ENCODE assay signal across 6 cellular contexts in genomic region chr2:173093617-173094016, GRCh38. TPM values are rescaled to one million over a fixed set of nuclear protein-coding genes. Genes with fewer than 3 reads are reported as not detected.
DNase-seq lines count a peak whose midpoint lies in the region; ATAC-seq and TF ChIP-seq lines count a peak whose summit lies in the region.
"Not testable (repeated sequence)": the region's sequence is repeated elsewhere in the genome, so short reads cannot be mapped to it uniquely, and the experiment has no call there.

No MANE protein-coding gene starts in this region.

- in situ Hi-C loops in Panc1 (cut with HindIII; ENCODE audit: low pct_unique_long_range_greater_than_20kb, low sequenced_read_pairs); gastrocnemius medialis (cut with MboI; ENCODE audit: low sequenced_read_pairs in 4 of 4): not testable (repeated sequence)

- peaks cover 55% of the 10 kb centered on the region for H3K4me1 ChIP-seq in Panc1 (ENCODE audit: control insufficient read depth, insufficient read depth, low read length)
- peaks cover 23 to 75% (median 72%) of the 10 kb centered on the region in 4 donors for H3K4me1 ChIP-seq in esophagus muscularis mucosa
- peaks cover 79% of the 10 kb centered on the region for H3K4me1 ChIP-seq in left ventricle myocardium inferior
- peaks cover 52% of the 10 kb centered on the region for H3K4me1 ChIP-seq in psoas muscle
- H3K4me1 ChIP-seq in gastrocnemius medialis = peaks cover 71 to 76% of the 10 kb centered on the region in 2 donors
- H3K4me1 ChIP-seq in uterus = peaks cover 5 to 11% of the 10 kb centered on the region in 2 donors

- H3K27me3 ChIP-seq in Panc1 (ENCODE audit: control insufficient read depth, insufficient read depth, low read length); esophagus muscularis mucosa; left ventricle myocardium inferior (ENCODE audit: low read depth); psoas muscle (ENCODE audit: insufficient read depth in 3 of 3, low read length in 2 of 3); gastrocnemius medialis; uterus: not testable (repeated sequence)

- intact Hi-C loops in Panc1 (cut with micrococcal nuclease; ENCODE audit: unreplicated experiment) = loop anchor here (5.0 kb wide), 2 partner anchors 69 to 119 kb away; no protein-coding TSS in a partner anchor
- intact Hi-C loops in esophagus muscularis mucosa (cut with DNase I); uterus (cut with DNase I; ENCODE audit: low total_unique reads): not testable (repeated sequence)
- intact Hi-C loops in left ventricle myocardium inferior (cut with micrococcal nuclease) = loop anchor here (5.0 kb wide), 1 partner anchor 119 kb away; no protein-coding TSS in a partner anchor
- intact Hi-C loops in psoas muscle (cut with DNase I) = loop anchor here (5.0 kb wide), 2 partner anchors 59 to 119 kb away; no protein-coding TSS in a partner anchor
- intact Hi-C loops in gastrocnemius medialis (cut with DNase I; ENCODE audit: low total_unique reads) = loop anchor here (5.0 kb wide), 1 partner anchor 61 kb away; no protein-coding TSS in a partner anchor

- DNase-seq in Panc1 (ENCODE audit: low read depth, low spot score); esophagus muscularis mucosa (ENCODE audit: extremely low spot score); left ventricle myocardium inferior; psoas muscle; gastrocnemius medialis; uterus: not testable (repeated sequence)

- TF ChIP-seq POLR2A in esophagus muscularis mucosa (IDR thresholded peaks at IDR 0.05; ENCODE audit: low read depth); gastrocnemius medialis (IDR thresholded peaks at IDR 0.05); uterus (IDR thresholded peaks at IDR 0.05): not testable (repeated sequence)

- H3K4me3 ChIP-seq in Panc1 (ENCODE audit: low read depth in 2 of 2, low read length in 2 of 2); esophagus muscularis mucosa; uterus: not testable (repeated sequence)
- H3K4me3 ChIP-seq in left ventricle myocardium inferior (peak overlapping the region; percentile 54), psoas muscle (peak overlapping the region; percentile 62), gastrocnemius medialis (peak overlapping the region in 1 of 4 donors; percentile 41)

- not testable (repeated sequence) for H3K9me3 ChIP-seq in Panc1 (ENCODE audit: control insufficient read depth, insufficient read depth, low read depth, low read length); esophagus muscularis mucosa; left ventricle myocardium inferior (replicated peaks); psoas muscle; gastrocnemius medialis; uterus

- H3K27ac ChIP-seq in Panc1 (ENCODE audit: low read length) = peak overlapping the region; percentile 100
- peak overlapping the region; percentile 73 to 86 (median 79) for H3K27ac ChIP-seq in esophagus muscularis mucosa (replicated peaks in 1 of 4)
- H3K27ac ChIP-seq in left ventricle myocardium inferior (replicated peaks) = peak overlapping the region; percentile 85
- peak overlapping the region; percentile 88 for H3K27ac ChIP-seq in psoas muscle
- peak overlapping the region; percentile 88 to 98 (median 92) for H3K27ac ChIP-seq in gastrocnemius medialis
- peak overlapping the region; percentile 82 to 92 for H3K27ac ChIP-seq in uterus

- not testable (repeated sequence) for BruUV-seq in Panc1 (replicated peaks; lab: Mats Ljungman, UMichigan)

- H3K36me3 ChIP-seq in Panc1 (ENCODE audit: control insufficient read depth, insufficient read depth, low read length) = peaks cover 25% of the 10 kb centered on the region; the same call in 1 of the 2 replicates
- H3K36me3 ChIP-seq in esophagus muscularis mucosa = peaks cover 0 to 21% (median 11%) of the 10 kb centered on the region in 4 donors
- H3K36me3 ChIP-seq in left ventricle myocardium inferior = peaks cover 46% of the 10 kb centered on the region
- H3K36me3 ChIP-seq in psoas muscle (ENCODE audit: insufficient read depth in 1 of 2, low read depth in 1 of 2) = peaks cover 0 to 49% of the 10 kb centered on the region in 2 donors
- H3K36me3 ChIP-seq in gastrocnemius medialis, uterus: not testable (repeated sequence)

- TF ChIP-seq CTCF in Panc1 (IDR thresholded peaks at IDR 0.05); esophagus muscularis mucosa (IDR thresholded peaks at IDR 0.05); left ventricle myocardium inferior (IDR thresholded peaks at IDR 0.05; ENCODE audit: borderline replicate concordance); psoas muscle (IDR thresholded peaks at IDR 0.05); gastrocnemius medialis (IDR thresholded peaks at IDR 0.05 in 4 of 5, conservative IDR thresholded peaks at IDR 0.05 in 1 of 5); uterus (IDR thresholded peaks at IDR 0.05): not testable (repeated sequence)

- TF ChIP-seq EP300 in esophagus muscularis mucosa (IDR thresholded peaks at IDR 0.05) = not testable (repeated sequence)

- ATAC-seq in Panc1, psoas muscle, gastrocnemius medialis: not testable (repeated sequence)

- POLR2A ChIA-PET in Panc1 (lab: Charles Lee) = interaction anchor here (0.7 kb wide), 1 partner anchor 9 kb away, joined by 4 read pairs; no protein-coding TSS in a partner anchor

- WGBS in esophagus muscularis mucosa = 60% methylated on average over 2 of the region's 2 CpGs
- WGBS in psoas muscle, 3 donors = 50 to 87% (median 72%) methylated on average over 2 of the region's 2 CpGs

- CTCF ChIA-PET in Panc1 (lab: Charles Lee) = not testable (repeated sequence)

RNA-seq across cellular contexts. Expression of gene MAP3K20, which starts 18.0 kb away (rescaled TPM):
- total RNA-seq in Panc1 (2021; ENCODE audit: unreplicated experiment) (121 TPM), esophagus muscularis mucosa (100 to 1,000 TPM; 238 to 335 (median 267) TPM), left ventricle myocardium inferior (466 TPM), psoas muscle (100 to 1,000 TPM; 366 to 533 (median 468) TPM), gastrocnemius medialis (100 to 1,000 TPM; 225 to 517 (median 280) TPM), uterus (100 to 1,000 TPM in 2 of 4 donors, 10 to 100 TPM in 2; 47.6 to 183 (median 124) TPM)
- 60.5 TPM for polyA plus RNA-seq in Panc1 (2012; ENCODE audit: insufficient read length)
- 100 to 1,000 TPM in 2 of 3 donors, 10 to 100 TPM in 1; 41.8 to 224 (median 112) TPM for polyA plus RNA-seq in psoas muscle
